2 cellular contexts compared by ENCODE assay signal in genomic region chr20:63483834-63484233, GRCh38.
A peak's percentile ranks its signal among the peaks of the same experiment; 100 is the strongest.
TF ChIP-seq lines count a peak whose summit lies in the region.

No MANE protein-coding gene starts in this region.

TF ChIP-seq in HEK293, 187 proteins besides CTCF, POLR2A, EP300 and RAD21:
- TF ChIP-seq KLF17 (tag by site-specific recombination; IDR thresholded peaks at IDR 0.05) (no peak), WT1 (tag by site-specific recombination; IDR thresholded peaks at IDR 0.05) (no peak), ZNF18 (tag by site-specific recombination; IDR thresholded peaks at IDR 0.05) (no peak), ZNF639 (tag by site-specific recombination; IDR thresholded peaks at IDR 0.05) (no peak), ELK4 (IDR thresholded peaks at IDR 0.05; ENCODE audit: borderline replicate concordance, low read depth, low read length) (no peak), ZNF114 (tag by site-specific recombination; IDR thresholded peaks at IDR 0.05) (no peak), BCL11A (tag by site-specific recombination; IDR thresholded peaks at IDR 0.05; ENCODE audit: low read depth) (no peak), ZNF488 (tag by site-specific recombination; IDR thresholded peaks at IDR 0.05) (no peak), ZIC2 (tag by site-specific recombination; IDR thresholded peaks at IDR 0.05) (peak; percentile 50), ZNF148 (tag by site-specific recombination; IDR thresholded peaks at IDR 0.05; ENCODE audit: borderline replicate concordance) (no peak), ZNF623 (tag by site-specific recombination; IDR thresholded peaks at IDR 0.05) (peak; percentile 41; the same call in 1 of the 2 replicates)

TF ChIP-seq in GM12878, 131 proteins besides CTCF, POLR2A, EP300 and RAD21:
- TF ChIP-seq IRF3 (IDR thresholded peaks at IDR 0.05) (no peak), HSF1 (IDR thresholded peaks at IDR 0.05; ENCODE audit: low read depth, low read length) (no peak), SIX5 (IDR thresholded peaks at IDR 0.05; ENCODE audit: low read depth, low read length, severe bottlenecking) (no peak), FOS (IDR thresholded peaks at IDR 0.05; ENCODE audit: borderline replicate concordance, extremely low read depth, insufficient read length) (no peak), CUX1 (IDR thresholded peaks at IDR 0.05; ENCODE audit: insufficient replicate concordance, low read depth, low read length) (no peak), MYB (IDR thresholded peaks at IDR 0.05; ENCODE audit: borderline replicate concordance, low read depth, low read length) (no peak), EGR1 (IDR thresholded peaks at IDR 0.05; ENCODE audit: borderline replicate concordance in 1 of 2, low read depth in 2 of 2, low read length in 2 of 2) (no peak), NKRF (conservative IDR thresholded peaks at IDR 0.05) (no peak), MTA2 (IDR thresholded peaks at IDR 0.05; ENCODE audit: low read depth) (no peak), GABPA (IDR thresholded peaks at IDR 0.05; ENCODE audit: low read depth) (no peak), NR2F1 (conservative IDR thresholded peaks at IDR 0.05) (no peak), REST (IDR thresholded peaks at IDR 0.05; ENCODE audit: low read depth, low read length) (no peak), BCL11A (IDR thresholded peaks at IDR 0.05; ENCODE audit: low read depth, low read length) (no peak), BMI1 (IDR thresholded peaks at IDR 0.05; ENCODE audit: borderline replicate concordance) (no peak), ZNF217 (IDR thresholded peaks at IDR 0.05) (no peak), ESRRA (IDR thresholded peaks at IDR 0.05; ENCODE audit: low read length) (no peak), ATF3 (IDR thresholded peaks at IDR 0.05; ENCODE audit: borderline replicate concordance, extremely low read depth, low read depth, low read length) (no peak), CBX3 (IDR thresholded peaks at IDR 0.05; ENCODE audit: borderline replicate concordance, low read depth) (no peak), SRF (IDR thresholded peaks at IDR 0.05; ENCODE audit: low read depth in 2 of 2, low read length in 2 of 2) (no peak), ZBED1 (IDR thresholded peaks at IDR 0.05; ENCODE audit: borderline replicate concordance) (no peak)
